Comparison of ENCODE assay signal across 1 cellular context in the genomic region with DNA sequence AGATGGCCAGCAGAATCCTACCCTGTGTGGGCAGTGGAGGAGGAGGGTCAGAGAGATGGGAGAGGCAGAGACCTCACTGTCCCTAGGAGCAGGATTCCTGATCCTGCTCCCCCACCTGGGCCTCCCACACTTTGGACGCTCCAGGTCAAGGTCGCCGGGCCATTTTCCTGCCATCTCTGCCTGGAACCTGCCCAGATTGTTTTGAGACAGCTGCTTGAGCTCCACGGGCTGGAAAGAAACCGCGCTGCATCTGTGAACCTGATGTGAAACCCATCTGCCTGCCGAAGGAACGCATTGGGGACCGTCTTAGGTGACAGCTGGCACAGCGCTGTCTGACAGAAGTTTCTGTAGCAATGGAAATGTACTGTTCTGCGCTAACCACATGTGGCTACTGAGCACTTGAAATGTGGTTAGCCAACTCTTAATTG.
TF ChIP-seq lines count a peak whose summit lies in the region.

No MANE protein-coding gene starts in this region.

TF ChIP-seq in HepG2, 621 proteins besides CTCF, POLR2A, EP300 and RAD21 (continues in another document):
- TF ChIP-seq ZNF788 (CRISPR knock-in tag; IDR thresholded peaks at IDR 0.05; ENCODE audit: borderline replicate concordance), result peak; percentile 70; the same call in 1 of the 2 replicates
- TF ChIP-seq, protein P1, sequence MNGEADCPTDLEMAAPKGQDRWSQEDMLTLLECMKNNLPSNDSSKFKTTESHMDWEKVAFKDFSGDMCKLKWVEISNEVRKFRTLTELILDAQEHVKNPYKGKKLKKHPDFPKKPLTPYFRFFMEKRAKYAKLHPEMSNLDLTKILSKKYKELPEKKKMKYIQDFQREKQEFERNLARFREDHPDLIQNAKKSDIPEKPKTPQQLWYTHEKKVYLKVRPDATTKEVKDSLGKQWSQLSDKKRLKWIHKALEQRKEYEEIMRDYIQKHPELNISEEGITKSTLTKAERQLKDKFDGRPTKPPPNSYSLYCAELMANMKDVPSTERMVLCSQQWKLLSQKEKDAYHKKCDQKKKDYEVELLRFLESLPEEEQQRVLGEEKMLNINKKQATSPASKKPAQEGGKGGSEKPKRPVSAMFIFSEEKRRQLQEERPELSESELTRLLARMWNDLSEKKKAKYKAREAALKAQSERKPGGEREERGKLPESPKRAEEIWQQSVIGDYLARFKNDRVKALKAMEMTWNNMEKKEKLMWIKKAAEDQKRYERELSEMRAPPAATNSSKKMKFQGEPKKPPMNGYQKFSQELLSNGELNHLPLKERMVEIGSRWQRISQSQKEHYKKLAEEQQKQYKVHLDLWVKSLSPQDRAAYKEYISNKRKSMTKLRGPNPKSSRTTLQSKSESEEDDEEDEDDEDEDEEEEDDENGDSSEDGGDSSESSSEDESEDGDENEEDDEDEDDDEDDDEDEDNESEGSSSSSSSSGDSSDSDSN (CRISPR knock-in tag; IDR thresholded peaks at IDR 0.05), result peak; percentile 59
- 0 out of 2 replicates have a peak, but pooled peaks have one; percentile 44 for TF ChIP-seq SETDB1 (CRISPR knock-in tag; IDR thresholded peaks at IDR 0.05; ENCODE audit: borderline replicate concordance)
- 0 out of 2 replicates have a peak, but pooled peaks have one; percentile 66 for TF ChIP-seq NRL (CRISPR knock-in tag; IDR thresholded peaks at IDR 0.05; ENCODE audit: borderline replicate concordance)
- TF ChIP-seq HMG20B (CRISPR knock-in tag; conservative IDR thresholded peaks at IDR 0.05), result 0 out of 2 replicates have a peak, but pooled peaks have one; percentile 26
- TF ChIP-seq RARA (CRISPR knock-in tag; IDR thresholded peaks at IDR 0.05), result peak; percentile 95
- TF ChIP-seq ZNF746 (CRISPR knock-in tag; IDR thresholded peaks at IDR 0.05), result peak; percentile 45; the same call in 1 of the 2 replicates
- peak; percentile 98 for TF ChIP-seq ZNF564 (CRISPR knock-in tag; IDR thresholded peaks at IDR 0.05)
- peak; percentile 56; the same call in 1 of the 2 replicates for TF ChIP-seq ISL2 (CRISPR knock-in tag; IDR thresholded peaks at IDR 0.05)
- TF ChIP-seq, protein P2, sequence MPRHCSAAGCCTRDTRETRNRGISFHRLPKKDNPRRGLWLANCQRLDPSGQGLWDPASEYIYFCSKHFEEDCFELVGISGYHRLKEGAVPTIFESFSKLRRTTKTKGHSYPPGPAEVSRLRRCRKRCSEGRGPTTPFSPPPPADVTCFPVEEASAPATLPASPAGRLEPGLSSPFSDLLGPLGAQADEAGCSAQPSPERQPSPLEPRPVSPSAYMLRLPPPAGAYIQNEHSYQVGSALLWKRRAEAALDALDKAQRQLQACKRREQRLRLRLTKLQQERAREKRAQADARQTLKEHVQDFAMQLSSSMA (CRISPR knock-in tag; IDR thresholded peaks at IDR 0.05), result 0 out of 2 replicates have a peak, but pooled peaks have one; percentile 32
- TF ChIP-seq ZBTB20 (CRISPR knock-in tag; IDR thresholded peaks at IDR 0.05; ENCODE audit: borderline replicate concordance, low read depth), result peak; percentile 52; the same call in 1 of the 2 replicates
- TF ChIP-seq ZNF660 (CRISPR knock-in tag; IDR thresholded peaks at IDR 0.05; ENCODE audit: borderline replicate concordance, low read depth), result no peak
- TF ChIP-seq KLF9 (CRISPR knock-in tag; IDR thresholded peaks at IDR 0.05; ENCODE audit: low read depth), result no peak
- TF ChIP-seq, protein P3, sequence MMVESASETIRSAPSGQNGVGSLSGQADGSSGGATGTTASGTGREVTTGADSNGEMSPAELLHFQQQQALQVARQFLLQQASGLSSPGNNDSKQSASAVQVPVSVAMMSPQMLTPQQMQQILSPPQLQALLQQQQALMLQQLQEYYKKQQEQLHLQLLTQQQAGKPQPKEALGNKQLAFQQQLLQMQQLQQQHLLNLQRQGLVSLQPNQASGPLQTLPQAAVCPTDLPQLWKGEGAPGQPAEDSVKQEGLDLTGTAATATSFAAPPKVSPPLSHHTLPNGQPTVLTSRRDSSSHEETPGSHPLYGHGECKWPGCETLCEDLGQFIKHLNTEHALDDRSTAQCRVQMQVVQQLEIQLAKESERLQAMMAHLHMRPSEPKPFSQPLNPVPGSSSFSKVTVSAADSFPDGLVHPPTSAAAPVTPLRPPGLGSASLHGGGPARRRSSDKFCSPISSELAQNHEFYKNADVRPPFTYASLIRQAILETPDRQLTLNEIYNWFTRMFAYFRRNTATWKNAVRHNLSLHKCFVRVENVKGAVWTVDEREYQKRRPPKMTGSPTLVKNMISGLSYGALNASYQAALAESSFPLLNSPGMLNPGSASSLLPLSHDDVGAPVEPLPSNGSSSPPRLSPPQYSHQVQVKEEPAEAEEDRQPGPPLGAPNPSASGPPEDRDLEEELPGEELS (CRISPR knock-in tag; IDR thresholded peaks at IDR 0.05), result peak; percentile 61; the same call in 1 of the 2 replicates
- 0 out of 2 replicates have a peak, but pooled peaks have one; percentile 35 for TF ChIP-seq ZNF331 (CRISPR knock-in tag; IDR thresholded peaks at IDR 0.05)
- TF ChIP-seq ZNF274 (CRISPR knock-in tag; IDR thresholded peaks at IDR 0.05), result peak; percentile 60; the same call in 1 of the 2 replicates
- TF ChIP-seq, protein P4, sequence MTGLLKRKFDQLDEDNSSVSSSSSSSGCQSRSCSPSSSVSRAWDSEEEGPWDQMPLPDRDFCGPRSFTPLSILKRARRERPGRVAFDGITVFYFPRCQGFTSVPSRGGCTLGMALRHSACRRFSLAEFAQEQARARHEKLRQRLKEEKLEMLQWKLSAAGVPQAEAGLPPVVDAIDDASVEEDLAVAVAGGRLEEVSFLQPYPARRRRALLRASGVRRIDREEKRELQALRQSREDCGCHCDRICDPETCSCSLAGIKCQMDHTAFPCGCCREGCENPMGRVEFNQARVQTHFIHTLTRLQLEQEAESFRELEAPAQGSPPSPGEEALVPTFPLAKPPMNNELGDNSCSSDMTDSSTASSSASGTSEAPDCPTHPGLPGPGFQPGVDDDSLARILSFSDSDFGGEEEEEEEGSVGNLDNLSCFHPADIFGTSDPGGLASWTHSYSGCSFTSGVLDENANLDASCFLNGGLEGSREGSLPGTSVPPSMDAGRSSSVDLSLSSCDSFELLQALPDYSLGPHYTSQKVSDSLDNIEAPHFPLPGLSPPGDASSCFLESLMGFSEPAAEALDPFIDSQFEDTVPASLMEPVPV (CRISPR knock-in tag; IDR thresholded peaks at IDR 0.05), result no peak
- TF ChIP-seq STAT5B (CRISPR knock-in tag; IDR thresholded peaks at IDR 0.05), result no peak
- no peak for TF ChIP-seq JARID2 (CRISPR knock-in tag; IDR thresholded peaks at IDR 0.05; ENCODE audit: insufficient replicate concordance)
- 0 out of 2 replicates have a peak, but pooled peaks have one; percentile 49 for TF ChIP-seq ZNF264 (CRISPR knock-in tag; IDR thresholded peaks at IDR 0.05)
- TF ChIP-seq, protein P5, sequence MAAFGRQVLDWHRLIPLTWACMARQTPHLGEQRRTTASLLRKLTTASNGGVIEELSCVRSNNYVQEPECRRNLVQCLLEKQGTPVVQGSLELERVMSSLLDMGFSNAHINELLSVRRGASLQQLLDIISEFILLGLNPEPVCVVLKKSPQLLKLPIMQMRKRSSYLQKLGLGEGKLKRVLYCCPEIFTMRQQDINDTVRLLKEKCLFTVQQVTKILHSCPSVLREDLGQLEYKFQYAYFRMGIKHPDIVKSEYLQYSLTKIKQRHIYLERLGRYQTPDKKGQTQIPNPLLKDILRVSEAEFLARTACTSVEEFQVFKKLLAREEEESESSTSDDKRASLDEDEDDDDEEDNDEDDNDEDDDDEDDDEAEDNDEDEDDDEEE (CRISPR knock-in tag; IDR thresholded peaks at IDR 0.05), result no peak; the same call in 1 of the 2 replicates
- TF ChIP-seq, protein P6, sequence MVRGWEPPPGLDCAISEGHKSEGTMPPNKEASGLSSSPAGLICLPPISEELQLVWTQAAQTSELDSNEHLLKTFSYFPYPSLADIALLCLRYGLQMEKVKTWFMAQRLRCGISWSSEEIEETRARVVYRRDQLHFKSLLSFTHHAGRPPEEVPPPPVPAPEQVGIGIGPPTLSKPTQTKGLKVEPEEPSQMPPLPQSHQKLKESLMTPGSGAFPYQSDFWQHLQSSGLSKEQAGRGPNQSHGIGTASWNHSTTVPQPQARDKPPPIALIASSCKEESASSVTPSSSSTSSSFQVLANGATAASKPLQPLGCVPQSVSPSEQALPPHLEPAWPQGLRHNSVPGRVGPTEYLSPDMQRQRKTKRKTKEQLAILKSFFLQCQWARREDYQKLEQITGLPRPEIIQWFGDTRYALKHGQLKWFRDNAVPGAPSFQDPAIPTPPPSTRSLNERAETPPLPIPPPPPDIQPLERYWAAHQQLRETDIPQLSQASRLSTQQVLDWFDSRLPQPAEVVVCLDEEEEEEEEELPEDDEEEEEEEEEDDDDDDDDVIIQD (CRISPR knock-in tag; IDR thresholded peaks at IDR 0.05; ENCODE audit: low read depth), result peak; percentile 86
- TF ChIP-seq, protein P7, sequence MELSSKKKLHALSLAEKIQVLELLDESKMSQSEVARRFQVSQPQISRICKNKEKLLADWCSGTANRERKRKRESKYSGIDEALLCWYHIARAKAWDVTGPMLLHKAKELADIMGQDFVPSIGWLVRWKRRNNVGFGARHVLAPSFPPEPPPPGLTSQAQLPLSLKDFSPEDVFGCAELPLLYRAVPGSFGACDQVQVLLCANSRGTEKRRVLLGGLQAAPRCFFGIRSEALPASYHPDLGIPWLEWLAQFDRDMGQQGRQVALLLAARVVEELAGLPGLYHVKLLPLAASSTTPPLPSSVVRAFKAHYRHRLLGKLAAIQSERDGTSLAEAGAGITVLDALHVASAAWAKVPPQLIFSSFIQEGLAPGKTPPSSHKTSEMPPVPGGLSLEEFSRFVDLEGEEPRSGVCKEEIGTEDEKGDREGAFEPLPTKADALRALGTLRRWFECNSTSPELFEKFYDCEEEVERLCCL (CRISPR knock-in tag; IDR thresholded peaks at IDR 0.05; ENCODE audit: borderline replicate concordance), result 0 out of 2 replicates have a peak, but pooled peaks have one; percentile 42
- TF ChIP-seq ZSCAN31 (CRISPR knock-in tag; IDR thresholded peaks at IDR 0.05; ENCODE audit: low read depth), result 0 out of 2 replicates have a peak, but pooled peaks have one; percentile 37
- TF ChIP-seq, protein P8, sequence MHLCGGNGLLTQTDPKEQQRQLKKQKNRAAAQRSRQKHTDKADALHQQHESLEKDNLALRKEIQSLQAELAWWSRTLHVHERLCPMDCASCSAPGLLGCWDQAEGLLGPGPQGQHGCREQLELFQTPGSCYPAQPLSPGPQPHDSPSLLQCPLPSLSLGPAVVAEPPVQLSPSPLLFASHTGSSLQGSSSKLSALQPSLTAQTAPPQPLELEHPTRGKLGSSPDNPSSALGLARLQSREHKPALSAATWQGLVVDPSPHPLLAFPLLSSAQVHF (CRISPR knock-in tag; IDR thresholded peaks at IDR 0.05), result no peak
- TF ChIP-seq, protein P9, sequence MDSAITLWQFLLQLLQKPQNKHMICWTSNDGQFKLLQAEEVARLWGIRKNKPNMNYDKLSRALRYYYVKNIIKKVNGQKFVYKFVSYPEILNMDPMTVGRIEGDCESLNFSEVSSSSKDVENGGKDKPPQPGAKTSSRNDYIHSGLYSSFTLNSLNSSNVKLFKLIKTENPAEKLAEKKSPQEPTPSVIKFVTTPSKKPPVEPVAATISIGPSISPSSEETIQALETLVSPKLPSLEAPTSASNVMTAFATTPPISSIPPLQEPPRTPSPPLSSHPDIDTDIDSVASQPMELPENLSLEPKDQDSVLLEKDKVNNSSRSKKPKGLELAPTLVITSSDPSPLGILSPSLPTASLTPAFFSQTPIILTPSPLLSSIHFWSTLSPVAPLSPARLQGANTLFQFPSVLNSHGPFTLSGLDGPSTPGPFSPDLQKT (CRISPR knock-in tag; IDR thresholded peaks at IDR 0.05; ENCODE audit: borderline replicate concordance), result no peak
- TF ChIP-seq, protein P10, sequence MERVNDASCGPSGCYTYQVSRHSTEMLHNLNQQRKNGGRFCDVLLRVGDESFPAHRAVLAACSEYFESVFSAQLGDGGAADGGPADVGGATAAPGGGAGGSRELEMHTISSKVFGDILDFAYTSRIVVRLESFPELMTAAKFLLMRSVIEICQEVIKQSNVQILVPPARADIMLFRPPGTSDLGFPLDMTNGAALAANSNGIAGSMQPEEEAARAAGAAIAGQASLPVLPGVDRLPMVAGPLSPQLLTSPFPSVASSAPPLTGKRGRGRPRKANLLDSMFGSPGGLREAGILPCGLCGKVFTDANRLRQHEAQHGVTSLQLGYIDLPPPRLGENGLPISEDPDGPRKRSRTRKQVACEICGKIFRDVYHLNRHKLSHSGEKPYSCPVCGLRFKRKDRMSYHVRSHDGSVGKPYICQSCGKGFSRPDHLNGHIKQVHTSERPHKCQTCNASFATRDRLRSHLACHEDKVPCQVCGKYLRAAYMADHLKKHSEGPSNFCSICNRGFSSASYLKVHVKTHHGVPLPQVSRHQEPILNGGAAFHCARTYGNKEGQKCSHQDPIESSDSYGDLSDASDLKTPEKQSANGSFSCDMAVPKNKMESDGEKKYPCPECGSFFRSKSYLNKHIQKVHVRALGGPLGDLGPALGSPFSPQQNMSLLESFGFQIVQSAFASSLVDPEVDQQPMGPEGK (CRISPR knock-in tag; IDR thresholded peaks at IDR 0.05), result peak; percentile 86
- no peak for TF ChIP-seq RBFOX2 (IDR thresholded peaks at IDR 0.05; ENCODE audit: low read depth, low read length)
- TF ChIP-seq EHMT2 (IDR thresholded peaks at IDR 0.05; ENCODE audit: borderline replicate concordance, low read depth, low read length), result no peak
- TF ChIP-seq, protein P11, sequence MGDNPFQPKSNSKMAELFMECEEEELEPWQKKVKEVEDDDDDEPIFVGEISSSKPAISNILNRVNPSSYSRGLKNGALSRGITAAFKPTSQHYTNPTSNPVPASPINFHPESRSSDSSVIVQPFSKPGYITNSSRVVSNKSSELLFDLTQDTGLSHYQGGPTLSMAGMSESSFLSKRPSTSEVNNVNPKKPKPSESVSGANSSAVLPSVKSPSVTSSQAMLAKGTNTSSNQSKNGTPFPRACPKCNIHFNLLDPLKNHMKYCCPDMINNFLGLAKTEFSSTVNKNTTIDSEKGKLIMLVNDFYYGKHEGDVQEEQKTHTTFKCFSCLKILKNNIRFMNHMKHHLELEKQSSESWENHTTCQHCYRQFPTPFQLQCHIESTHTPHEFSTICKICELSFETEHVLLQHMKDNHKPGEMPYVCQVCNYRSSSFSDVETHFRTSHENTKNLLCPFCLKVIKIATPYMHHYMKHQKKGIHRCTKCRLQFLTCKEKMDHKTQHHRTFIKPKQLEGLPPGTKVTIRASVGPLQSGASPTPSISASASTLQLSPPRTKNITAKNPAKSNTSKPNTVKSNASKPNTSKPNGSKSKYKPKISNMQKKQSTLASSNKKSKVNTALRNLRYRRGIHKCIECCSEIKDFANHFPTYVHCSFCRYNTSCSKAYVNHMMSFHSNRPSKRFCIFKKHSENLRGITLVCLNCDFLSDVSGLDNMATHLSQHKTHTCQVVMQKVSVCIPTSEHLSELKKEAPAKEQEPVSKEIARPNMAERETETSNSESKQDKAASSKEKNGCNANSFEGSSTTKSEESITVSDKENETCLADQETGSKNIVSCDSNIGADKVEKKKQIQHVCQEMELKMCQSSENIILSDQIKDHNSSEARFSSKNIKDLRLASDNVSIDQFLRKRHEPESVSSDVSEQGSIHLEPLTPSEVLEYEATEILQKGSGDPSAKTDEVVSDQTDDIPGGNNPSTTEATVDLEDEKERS (CRISPR knock-in tag; IDR thresholded peaks at IDR 0.05), result peak; percentile 81
- TF ChIP-seq SNAPC2 (CRISPR knock-in tag; IDR thresholded peaks at IDR 0.05), result peak; percentile 32; the same call in 1 of the 2 replicates
- TF ChIP-seq, protein P12, sequence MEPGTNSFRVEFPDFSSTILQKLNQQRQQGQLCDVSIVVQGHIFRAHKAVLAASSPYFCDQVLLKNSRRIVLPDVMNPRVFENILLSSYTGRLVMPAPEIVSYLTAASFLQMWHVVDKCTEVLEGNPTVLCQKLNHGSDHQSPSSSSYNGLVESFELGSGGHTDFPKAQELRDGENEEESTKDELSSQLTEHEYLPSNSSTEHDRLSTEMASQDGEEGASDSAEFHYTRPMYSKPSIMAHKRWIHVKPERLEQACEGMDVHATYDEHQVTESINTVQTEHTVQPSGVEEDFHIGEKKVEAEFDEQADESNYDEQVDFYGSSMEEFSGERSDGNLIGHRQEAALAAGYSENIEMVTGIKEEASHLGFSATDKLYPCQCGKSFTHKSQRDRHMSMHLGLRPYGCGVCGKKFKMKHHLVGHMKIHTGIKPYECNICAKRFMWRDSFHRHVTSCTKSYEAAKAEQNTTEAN (CRISPR knock-in tag; conservative IDR thresholded peaks at IDR 0.05), result 0 out of 2 replicates have a peak, but pooled peaks have one; percentile 40
- no peak for TF ChIP-seq NFIB (CRISPR knock-in tag; IDR thresholded peaks at IDR 0.05; ENCODE audit: borderline replicate concordance)
